In the genomic region with DNA sequence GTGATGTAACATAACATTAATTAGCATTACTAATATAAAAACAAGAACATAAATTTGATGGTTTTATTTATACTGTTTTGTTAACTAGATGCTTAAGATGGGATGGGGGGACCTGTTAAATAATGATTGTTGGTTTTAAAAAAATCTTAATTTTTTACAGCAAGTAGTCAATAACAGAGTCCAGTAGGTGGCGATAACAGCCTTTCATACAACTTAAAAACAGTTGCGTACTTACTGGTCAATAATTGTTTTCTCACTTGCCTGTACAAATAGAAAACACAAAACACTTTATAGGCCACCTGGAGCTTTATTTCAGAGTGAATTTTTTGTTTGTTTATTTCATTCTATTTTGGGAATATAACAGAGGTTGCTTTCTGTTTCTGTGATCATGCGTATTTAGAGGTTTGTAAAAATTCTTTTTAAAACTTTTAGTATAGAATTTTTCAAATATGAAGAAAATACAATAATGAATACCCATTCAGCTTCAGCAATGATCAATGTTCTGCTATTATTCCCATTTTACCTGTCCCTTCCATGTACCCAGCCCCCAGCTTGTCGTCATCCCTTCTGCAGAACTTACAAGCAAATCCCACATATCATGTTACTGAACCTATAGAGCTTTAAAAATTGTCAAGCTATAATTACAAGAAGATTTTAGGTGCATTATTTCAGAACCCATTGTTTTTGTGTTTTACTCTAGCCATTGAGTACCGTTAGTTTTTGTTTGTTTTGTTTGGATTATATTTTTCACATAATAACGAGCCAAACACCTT, we compare ENCODE assay signal across 9 cellular contexts.
DNase-seq lines count a peak whose midpoint lies in the region; ATAC-seq, FAIRE-seq and TF ChIP-seq lines count a peak whose summit lies in the region.
"Had no signal": no experiment of that assay in that cellular context is flagged by ENCODE, and none has a peak within 500 bp of the region (broad histone marks: within the 10 kb centered on the region; RNA-seq: fewer than 3 reads in every experiment).

No MANE protein-coding gene starts in this region.

- POLR2A ChIA-PET in K562 (lab: Yijun Ruan, JAX) = no interaction called here
- POLR2A ChIA-PET in activated CD4-positive, alpha-beta T cell treated with anti-CD3 and anti-CD28 coated beads for 36 hours (lab: Charles Lee) = no interaction called here

- H3K9me3 Mint-ChIP-seq in activated CD4-positive, alpha-beta T cell treated with anti-CD3 and anti-CD28 coated beads for 36 hours (ENCODE audit: low read depth) = no peaks in the 10 kb centered on the region

- WGBS in K562 (ENCODE audit: insufficient coverage, low coverage, missing lambda C conversion rate) = 36% methylated on average over 6 of the region's 6 CpGs

- FAIRE-seq in K562 (lab: Jason Lieb, UNC) = peak; percentile 70
- FAIRE-seq in urothelium cell line (lab: Jason Lieb, UNC) = no peak

- TF ChIP-seq CTCF in HFF-Myc (IDR thresholded peaks at IDR 0.05; ENCODE audit: low read depth, low read length, missing control alignments) (peak; percentile 43), K562 (IDR thresholded peaks at IDR 0.05 in 2 of 3, conservative IDR thresholded peaks at IDR 0.05 in 1 of 3; ENCODE audit: insufficient read depth in 2 of 3, low read depth in 1 of 3, low read length in 3 of 3) (peak; percentile 43 to 64 (median 44); a peak in 3 of 6 replicates), kidney epithelial cell (IDR thresholded peaks at IDR 0.05; ENCODE audit: insufficient read depth, low read length, poor library complexity, severe bottlenecking) (peak; percentile 58)

- H3K9me3 ChIP-seq in K562 (replicated peaks; ENCODE audit: control insufficient read depth, insufficient read depth, low read depth, low read length) = no peaks in the 10 kb centered on the region

- no peak overlapping the region for H3K9ac ChIP-seq in K562 (ENCODE audit: insufficient read depth in 1 of 2, low read depth in 2 of 2, low read length in 2 of 2)

- no peaks in the 10 kb centered on the region for H3K27me3 ChIP-seq in K562 (ENCODE audit: control insufficient read depth in 2 of 2, insufficient read depth in 2 of 2, low read length in 2 of 2)
- H3K27me3 ChIP-seq in kidney epithelial cell (ENCODE audit: control insufficient read depth, insufficient read depth, low read length) = no peaks in the 10 kb centered on the region

- no peaks in the 10 kb centered on the region for H3K27me3 Mint-ChIP-seq in activated CD4-positive, alpha-beta T cell treated with anti-CD3 and anti-CD28 coated beads for 36 hours

- no peak for TF ChIP-seq EP300 in K562 (IDR thresholded peaks at IDR 0.05; ENCODE audit: low read length)

- peak; percentile 66 for ATAC-seq in K562
- ATAC-seq in activated CD4-positive, alpha-beta T cell treated with anti-CD3 and anti-CD28 coated beads for 36 hours = no peak

- H3K36me3 Mint-ChIP-seq in activated CD4-positive, alpha-beta T cell treated with anti-CD3 and anti-CD28 coated beads for 36 hours (ENCODE audit: low read depth) = peaks cover 2% of the 10 kb centered on the region

- no peak overlapping the region for H3K27ac ChIP-seq in K562 (ENCODE audit: extremely low read depth, low read depth, low read length)
- H3K27ac ChIP-seq: skin epidermis had no signal

- no peak overlapping the region for H3K4me3 ChIP-seq in HFF-Myc (replicated peaks; ENCODE audit: low read depth, low read length)
- H3K4me3 ChIP-seq in K562 = no peak overlapping the region
- H3K4me3 ChIP-seq in kidney epithelial cell (ENCODE audit: low read depth, low read length) = no peak overlapping the region
- H3K4me3 ChIP-seq: skin epidermis had no signal

- peak; percentile 68 to 73 for TF ChIP-seq RAD21 in K562 (CRISPR knock-in tag; conservative IDR thresholded peaks at IDR 0.05 in 1 of 2, IDR thresholded peaks at IDR 0.05 in 1 of 2)

- BruUV-seq in K562 (replicated peaks; lab: Mats Ljungman, UMichigan) = no TSS peak

- in situ Hi-C loops in K562 (cut with MboI) = loop anchor here (10.0 kb wide), 1 partner anchor 525 kb away; no protein-coding TSS in a partner anchor

- no peaks in the 10 kb centered on the region for H3K9me1 ChIP-seq in K562 (ENCODE audit: control insufficient read depth, insufficient read depth, low read length)

- H3K36me3 ChIP-seq in K562 (ENCODE audit: control insufficient read depth, insufficient read depth, low read length) (no peaks in the 10 kb centered on the region), kidney epithelial cell (ENCODE audit: control insufficient read depth, insufficient read depth, low read length) (no peaks in the 10 kb centered on the region)

- H3K79me2 ChIP-seq in K562 (ENCODE audit: control insufficient read depth, insufficient read depth, low read length) = no peaks in the 10 kb centered on the region

- no peak for TF ChIP-seq POLR2A in K562 (conservative IDR thresholded peaks at IDR 0.05)

- H4K20me1 ChIP-seq in K562 (replicated peaks; ENCODE audit: control insufficient read depth, insufficient read depth, low read length) = no peaks in the 10 kb centered on the region

- H3K4me1 ChIP-seq in K562 (replicated peaks in 1 of 2; ENCODE audit: control insufficient read depth in 2 of 2, insufficient read depth in 2 of 2, low read length in 2 of 2) = no peaks in the 10 kb centered on the region

- H2AFZ ChIP-seq in K562 (ENCODE audit: low read depth, low read length) = no peak overlapping the region

- no peak overlapping the region for H3K27ac Mint-ChIP-seq in activated CD4-positive, alpha-beta T cell treated with anti-CD3 and anti-CD28 coated beads for 36 hours

- H3K4me3 Mint-ChIP-seq in activated CD4-positive, alpha-beta T cell treated with anti-CD3 and anti-CD28 coated beads for 36 hours = no peak overlapping the region

- intact Hi-C loops in K562 (cut with micrococcal nuclease) = loop anchor here (2.0 to 10.0 kb wide), 3 partner anchors 97 to 985 kb away; partner anchors contain the start of gene MRPL1
- intact Hi-C loops in activated CD4-positive, alpha-beta T cell treated with anti-CD3 and anti-CD28 coated beads for 36 hours (cut with DNase I, micrococcal nuclease) = loop anchor here (1.0 to 5.0 kb wide), 5 partner anchors 98 to 905 kb away; partner anchors contain the start of gene FRAS1 (in 1 of the 2)

- CTCF ChIA-PET in K562 (lab: Yijun Ruan, JAX; ENCODE audit: low intra/inter-chr PET ratio) = interaction anchor here (0.7 kb wide), 1 partner anchor 557 kb away, joined by 5 read pairs; no protein-coding TSS in a partner anchor
- CTCF ChIA-PET in activated CD4-positive, alpha-beta T cell treated with anti-CD3 and anti-CD28 coated beads for 36 hours (lab: Charles Lee) = interaction anchor here (0.7 to 1.5 kb wide), 11 partner anchors 9 to 903 kb away, joined by 3 to 5 read pairs (median 3); no protein-coding TSS in a partner anchor

- H3K4me1 Mint-ChIP-seq in activated CD4-positive, alpha-beta T cell treated with anti-CD3 and anti-CD28 coated beads for 36 hours = peaks cover 12% of the 10 kb centered on the region

- no peak overlapping the region for H3K4me2 ChIP-seq in K562 (ENCODE audit: insufficient read depth, low read length)

- DNase-seq in CMK (ENCODE audit: low read depth) (peak; percentile 21), HFF-Myc (ENCODE audit: extremely low read depth, low read depth) (peak; percentile 27), NCI-H345 treated with DMSO at 0.1 percent for 48 hours (lab: John Stamatoyannopoulos, UW; ENCODE audit: unreplicated experiment) (peak; percentile 62), K562 (ENCODE audit: extremely low read depth in 1 of 4, low spot score in 3 of 4) (peak; percentile 34 to 60 (median 45)), kidney epithelial cell (ENCODE audit: low read depth) (peak; percentile 19), urothelium cell line (ENCODE audit: low spot score) (peak; percentile 21), T1000 (lab: John Stamatoyannopoulos, UW) (no peak)
- DNase-seq in activated CD4-positive, alpha-beta T cell treated with anti-CD3 and anti-CD28 coated beads for 36 hours = no peak

TF ChIP-seq in K562, 482 proteins besides CTCF, POLR2A, EP300 and RAD21 (continues in another document):
- TF ChIP-seq SMAD1 (IDR thresholded peaks at IDR 0.05; ENCODE audit: low read depth, low read length, partially characterized antibody) = no peak
- no peak for TF ChIP-seq SP1 (CRISPR knock-in tag; IDR thresholded peaks at IDR 0.05)
- TF ChIP-seq ZNF133 (CRISPR knock-in tag; IDR thresholded peaks at IDR 0.05) = no peak
- TF ChIP-seq, protein P1, sequence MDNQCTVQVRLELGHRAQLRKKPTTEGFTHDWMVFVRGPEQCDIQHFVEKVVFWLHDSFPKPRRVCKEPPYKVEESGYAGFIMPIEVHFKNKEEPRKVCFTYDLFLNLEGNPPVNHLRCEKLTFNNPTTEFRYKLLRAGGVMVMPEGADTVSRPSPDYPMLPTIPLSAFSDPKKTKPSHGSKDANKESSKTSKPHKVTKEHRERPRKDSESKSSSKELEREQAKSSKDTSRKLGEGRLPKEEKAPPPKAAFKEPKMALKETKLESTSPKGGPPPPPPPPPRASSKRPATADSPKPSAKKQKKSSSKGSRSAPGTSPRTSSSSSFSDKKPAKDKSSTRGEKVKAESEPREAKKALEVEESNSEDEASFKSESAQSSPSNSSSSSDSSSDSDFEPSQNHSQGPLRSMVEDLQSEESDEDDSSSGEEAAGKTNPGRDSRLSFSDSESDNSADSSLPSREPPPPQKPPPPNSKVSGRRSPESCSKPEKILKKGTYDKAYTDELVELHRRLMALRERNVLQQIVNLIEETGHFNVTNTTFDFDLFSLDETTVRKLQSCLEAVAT (IDR thresholded peaks at IDR 0.05) = no peak
- TF ChIP-seq FOS (IDR thresholded peaks at IDR 0.05; ENCODE audit: extremely low read depth, insufficient read length) = no peak
- no peak for TF ChIP-seq FOXJ3 (CRISPR knock-in tag; IDR thresholded peaks at IDR 0.05)
- TF ChIP-seq, protein P2, sequence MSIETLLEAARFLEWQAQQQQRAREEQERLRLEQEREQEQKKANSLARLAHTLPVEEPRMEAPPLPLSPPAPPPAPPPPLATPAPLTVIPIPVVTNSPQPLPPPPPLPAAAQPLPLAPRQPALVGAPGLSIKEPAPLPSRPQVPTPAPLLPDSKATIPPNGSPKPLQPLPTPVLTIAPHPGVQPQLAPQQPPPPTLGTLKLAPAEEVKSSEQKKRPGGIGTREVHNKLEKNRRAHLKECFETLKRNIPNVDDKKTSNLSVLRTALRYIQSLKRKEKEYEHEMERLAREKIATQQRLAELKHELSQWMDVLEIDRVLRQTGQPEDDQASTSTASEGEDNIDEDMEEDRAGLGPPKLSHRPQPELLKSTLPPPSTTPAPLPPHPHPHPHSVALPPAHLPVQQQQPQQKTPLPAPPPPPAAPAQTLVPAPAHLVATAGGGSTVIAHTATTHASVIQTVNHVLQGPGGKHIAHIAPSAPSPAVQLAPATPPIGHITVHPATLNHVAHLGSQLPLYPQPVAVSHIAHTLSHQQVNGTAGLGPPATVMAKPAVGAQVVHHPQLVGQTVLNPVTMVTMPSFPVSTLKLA (conservative IDR thresholded peaks at IDR 0.05) = no peak
- TF ChIP-seq ZNF217 (CRISPR knock-in tag; IDR thresholded peaks at IDR 0.05) = no peak
- no peak for TF ChIP-seq RBM22 (IDR thresholded peaks at IDR 0.05; ENCODE audit: low read depth, low read length, poor library complexity, severe bottlenecking)
- 0 out of 2 replicates have a peak, but pooled peaks have one; percentile 44 for TF ChIP-seq ZNF384 (IDR thresholded peaks at IDR 0.05; ENCODE audit: low read depth, low read length)
- no peak for TF ChIP-seq U2AF1 (optimal IDR thresholded peaks at IDR 0.05; ENCODE audit: low read depth, low read length)

Comparison
In these comparisons a context has a peak if more than half of its experiments do, and no peak if none do; other contexts are left out.
1. DNase-seq: peak in CMK (single experiment), HFF-Myc (single experiment), NCI-H345 treated with DMSO at 0.1 percent for 48 hours (single experiment), K562 (4 of 4), kidney epithelial cell (single experiment) and urothelium cell line (single experiment); none in activated CD4-positive, alpha-beta T cell treated with anti-CD3 and anti-CD28 coated beads for 36 hours (single experiment) and T1000 (single experiment).
2. Peak in every context shown above with its lines, with median percentiles within 50 percentile points of each other: CTCF ChIP-seq.